Comparison of ENCODE assay signal across 21 cellular contexts in the genomic region with DNA sequence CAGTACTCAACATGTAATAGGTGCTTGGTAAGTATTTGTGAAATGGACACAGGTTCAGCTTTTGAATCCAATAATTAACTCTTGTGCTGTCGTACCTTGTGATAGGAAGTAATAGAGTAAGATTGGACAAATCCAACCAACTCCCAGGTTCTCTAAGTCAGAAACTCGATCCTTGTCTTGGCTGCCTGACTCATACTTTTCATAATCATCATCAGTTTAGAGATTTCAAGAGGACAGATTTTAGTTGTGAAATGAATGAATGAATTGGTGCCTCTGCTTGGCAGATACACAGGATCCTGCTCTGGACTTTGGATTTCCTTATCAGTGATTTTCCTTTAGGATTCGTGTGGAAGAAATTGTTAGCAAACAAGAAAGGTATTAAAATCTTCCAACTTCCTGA.
"Had no signal": no experiment of that assay in that cellular context is flagged by ENCODE, and none has a peak within 500 bp of the region (broad histone marks: within the 10 kb centered on the region; RNA-seq: fewer than 3 reads in every experiment).

No MANE protein-coding gene starts in this region.

- H3K36me3 ChIP-seq: esophagus muscularis mucosa, gastroesophageal sphincter, heart left ventricle, left lung, neural progenitor cell, prostate gland, right atrium auricular region, stomach, thyroid gland had no signal

- H3K9me3 ChIP-seq: esophagus muscularis mucosa, gastroesophageal sphincter, heart left ventricle, left lung, prostate gland, right atrium auricular region, stomach, thyroid gland had no signal

- H3K4me1 ChIP-seq: esophagus muscularis mucosa, foreskin keratinocyte, gastroesophageal sphincter, heart left ventricle, left lung, prostate gland, right atrium auricular region, stomach, thyroid gland had no signal

- H3K27me3 ChIP-seq: esophagus muscularis mucosa, foreskin keratinocyte, left lung, neural progenitor cell, right atrium auricular region, stomach, thyroid gland had no signal

- DNase-seq: dorsolateral prefrontal cortex; effector CD4-positive, alpha-beta T cell; foreskin keratinocyte; heart left ventricle; hippocampal formation; left cardiac atrium; left lung; midbrain; naive thymus-derived CD4-positive, alpha-beta T cell; stimulated activated CD4-positive, alpha-beta T cell treated with anti-CD3 and anti-CD28 coated beads, Interleukin-2, amount 100 ng/mL, for 24 hours; stimulated activated CD4-positive, alpha-beta T cell treated with anti-CD3 and anti-CD28 coated beads, Interleukin-4, amount 100 ng/mL, for 24 hours; stimulated activated naive CD4-positive, alpha-beta T cell treated with Interleukin-2 at 50 U/mL for 16 hours; stomach; thyroid gland had no signal

- H3K27ac ChIP-seq: dorsolateral prefrontal cortex, esophagus muscularis mucosa, foreskin keratinocyte, gastroesophageal sphincter, heart left ventricle, left lung, neural progenitor cell, prostate gland, right atrium auricular region, stomach, thyroid gland had no signal

- ATAC-seq: foreskin keratinocyte; gastroesophageal sphincter; heart left ventricle; left cardiac atrium; left lung; naive thymus-derived CD4-positive, alpha-beta T cell; sciatic nerve; stimulated activated effector memory CD8-positive, alpha-beta T cell treated with anti-CD3 and anti-CD28 coated beads, Interleukin-12 subunit alpha, Interleukin-12 subunit beta, amount 100 ng/mL, for 72 hours had no signal

- H3K4me3 ChIP-seq: dorsolateral prefrontal cortex, esophagus muscularis mucosa, gastroesophageal sphincter, heart left ventricle, left lung, neural progenitor cell, prostate gland, right atrium auricular region, stomach, thyroid gland had no signal
